In genomic region chr12:73659802-73660201, GRCh38 we compare ENCODE assay signal across 17 cellular contexts.
DNase-seq lines count a peak whose midpoint lies in the region; ATAC-seq and TF ChIP-seq lines count a peak whose summit lies in the region.
"Had no signal": no experiment of that assay in that cellular context is flagged by ENCODE, and none has a peak within 500 bp of the region (broad histone marks: within the 10 kb centered on the region; RNA-seq: fewer than 3 reads in every experiment).

No MANE protein-coding gene starts in this region.

- H2BK15ac ChIP-seq in IMR-90 (ENCODE audit: low read depth, low read length): no peak overlapping the region

- no peak overlapping the region for H3K14ac ChIP-seq in IMR-90 (replicated peaks; ENCODE audit: low read depth, low read length)

- no peak overlapping the region for H3K23ac ChIP-seq in IMR-90 (ENCODE audit: low read depth, low read length)

- H2BK120ac ChIP-seq in IMR-90 (ENCODE audit: low read depth, low read length): no peak overlapping the region

- CTCF ChIA-PET in IMR-90 (lab: Yijun Ruan, JAX): no interaction called here

- H2AFZ ChIP-seq in IMR-90 (replicated peaks; ENCODE audit: low read length, poor library complexity): no peak overlapping the region

- in situ Hi-C loops in IMR-90 (cut with MboI; ENCODE audit: low sequenced_read_pairs): no loop called here

- TF ChIP-seq CTCF in IMR-90 (conservative IDR thresholded peaks at IDR 0.05; ENCODE audit: low read depth, low read length) (no peak), retinal pigment epithelial cell (conservative IDR thresholded peaks at IDR 0.05; ENCODE audit: low read depth, low read length) (no peak)

- BruUV-seq in IMR-90 (replicated peaks; lab: Mats Ljungman, UMichigan): no TSS peak

- no peaks in the 10 kb centered on the region for H4K20me1 ChIP-seq in IMR-90 (ENCODE audit: insufficient read depth, low read length)

- TF ChIP-seq POLR2A in IMR-90 (IDR thresholded peaks at IDR 0.05; ENCODE audit: low read depth, low read length): no peak

- peaks cover 7% of the 10 kb centered on the region for H3K9me3 ChIP-seq in IMR-90 (ENCODE audit: control insufficient read depth, insufficient read depth, low read length)
- H3K9me3 ChIP-seq in SK-N-MC (ENCODE audit: low read depth, low read length): no peaks in the 10 kb centered on the region
- H3K9me3 ChIP-seq: HAP-1 had no signal

- H2AK5ac ChIP-seq in IMR-90 (ENCODE audit: low read depth, low read length): no peak overlapping the region

- no peaks in the 10 kb centered on the region for H3K36me3 ChIP-seq in IMR-90 (ENCODE audit: control insufficient read depth, insufficient read depth, low read length)
- no peaks in the 10 kb centered on the region for H3K36me3 ChIP-seq in SK-N-MC (ENCODE audit: insufficient read depth, low read length)
- H3K36me3 ChIP-seq: HAP-1 had no signal

- H3K4me3 ChIP-seq in IMR-90 (ENCODE audit: insufficient read depth, low read depth, low read length) (no peak overlapping the region), SK-N-MC (no peak overlapping the region), retinal pigment epithelial cell (ENCODE audit: low read length) (no peak overlapping the region)
- H3K4me3 ChIP-seq: GM12878, HAP-1 had no signal

- H3K4me1 ChIP-seq in IMR-90 (ENCODE audit: control insufficient read depth, insufficient read depth, low read length): no peaks in the 10 kb centered on the region
- H3K4me1 ChIP-seq: HAP-1 had no signal

- no peak overlapping the region for H4K8ac ChIP-seq in IMR-90 (ENCODE audit: low read depth in 2 of 2, low read length in 2 of 2)

- no peak overlapping the region for H3K56ac ChIP-seq in IMR-90 (ENCODE audit: extremely low read depth, insufficient read depth, low read length)

- H3K9ac ChIP-seq in IMR-90 (ENCODE audit: low read depth, low read length) (no peak overlapping the region), SK-N-MC (ENCODE audit: insufficient read length) (no peak overlapping the region)

- no peak overlapping the region for H3K18ac ChIP-seq in IMR-90 (ENCODE audit: low read depth, low read length)

- no peak overlapping the region for H4K91ac ChIP-seq in IMR-90 (ENCODE audit: insufficient read depth, low read depth, low read length)

- no peak overlapping the region for H3K4me2 ChIP-seq in IMR-90 (ENCODE audit: low read depth, low read length)

- dilution Hi-C loops in IMR-90 (cut with HindIII; ENCODE audit: low sequenced_read_pairs, unreplicated experiment): no loop called here

- H3K27me3 ChIP-seq in IMR-90 (ENCODE audit: control insufficient read depth, insufficient read depth, low read length): no peaks in the 10 kb centered on the region

- H4K5ac ChIP-seq in IMR-90 (ENCODE audit: low read depth, low read length): no peak overlapping the region

- no peaks in the 10 kb centered on the region for H3K9me1 ChIP-seq in IMR-90 (ENCODE audit: insufficient read depth, low read length)

- no peak overlapping the region for H2BK20ac ChIP-seq in IMR-90 (ENCODE audit: low read depth, low read length)

- H3K79me1 ChIP-seq in IMR-90 (ENCODE audit: low read depth in 1 of 2, low read length in 2 of 2): no peaks in the 10 kb centered on the region

- no peak for DNase-seq in IMR-90
- DNase-seq in SK-N-MC (ENCODE audit: low read depth, low spot score): no peak
- peak; percentile 35 for DNase-seq in kidney glomerular epithelial cell (lab: John Stamatoyannopoulos, UW)
- peak; percentile 21 for DNase-seq in retinal pigment epithelial cell (ENCODE audit: low read depth)
- no peak for DNase-seq in effector CD4-positive, alpha-beta T cell
- no peak for DNase-seq in T-helper 9 cell
- no peak for DNase-seq in stimulated activated CD4-positive, alpha-beta T cell treated with anti-CD3 and anti-CD28 coated beads, Interleukin-2, amount 100 ng/mL, for 24 hours
- DNase-seq: C1 segment of cervical spinal cord; CD4-positive, CD25-positive, alpha-beta regulatory T cell; CD8-positive, alpha-beta memory T cell; COR-L47; DMS 273 treated with DMSO at 0.1 percent for 48 hours; DMS53; DND-41; EL had no signal

- intact Hi-C loops in IMR-90 (cut with micrococcal nuclease): no loop called here

- no peak overlapping the region for H2AK9ac ChIP-seq in IMR-90 (replicated peaks; ENCODE audit: low read depth, low read length, poor library complexity)

- no peak overlapping the region for H2BK5ac ChIP-seq in IMR-90 (ENCODE audit: low read depth, low read length, poor library complexity, severe bottlenecking)

- H3K27ac ChIP-seq in IMR-90 (ENCODE audit: insufficient read depth, low read length): no peak overlapping the region
- H3K27ac ChIP-seq in SK-N-MC: peak overlapping the region; percentile 63

- no peak for ATAC-seq in IMR-90 (ENCODE audit: low read depth)
- ATAC-seq: GM12878 had no signal

- H3K4ac ChIP-seq in IMR-90 (ENCODE audit: low read depth, low read length): no peak overlapping the region

- TF ChIP-seq RAD21 in IMR-90 (IDR thresholded peaks at IDR 0.05; ENCODE audit: low read length): no peak

- POLR2A ChIA-PET in IMR-90 (lab: Charles Lee; ENCODE audit: unreplicated experiment): no interaction called here

- no CpG with 5 or more reads among the region's 1 CpG for WGBS in IMR-90 (ENCODE audit: extremely low coverage in 2 of 2, insufficient read length in 1 of 2), 2 experiments

TF ChIP-seq in IMR-90, 13 proteins besides CTCF, POLR2A, EP300 and RAD21:
- TF ChIP-seq MAFK (IDR thresholded peaks at IDR 0.05; ENCODE audit: low read depth, low read length): peak; percentile 61
- TF ChIP-seq NFE2L2 (IDR thresholded peaks at IDR 0.05; ENCODE audit: low read depth, low read length): no peak
- TF ChIP-seq MAZ (IDR thresholded peaks at IDR 0.05; ENCODE audit: borderline replicate concordance, low read depth, low read length): no peak

Comparison
In these comparisons a context has a peak if more than half of its experiments do, and no peak if none do; other contexts are left out.
1. DNase-seq: peak in kidney glomerular epithelial cell (single experiment) and retinal pigment epithelial cell (single experiment); none in IMR-90 (single experiment), SK-N-MC (single experiment), effector CD4-positive, alpha-beta T cell (single experiment), T-helper 9 cell (single experiment) and stimulated activated CD4-positive, alpha-beta T cell treated with anti-CD3 and anti-CD28 coated beads, Interleukin-2, amount 100 ng/mL, for 24 hours (0 of 2).